ENCODE assay signal across 20 cellular contexts in genomic region chr11:2584434-2584811, GRCh38.
"Had no signal": no experiment of that assay in that cellular context is flagged by ENCODE, and none has a peak within 500 bp of the region (broad histone marks: within the 10 kb centered on the region; RNA-seq: fewer than 3 reads in every experiment).

No MANE protein-coding gene starts in this region.

- H3K9me3 ChIP-seq: SJCRH30 had no signal

- ATAC-seq: Panc1, SK-N-SH treated with all-trans-retinoic acid at 6 μM for 48 hours had no signal

- H3K4me3 ChIP-seq: SJCRH30 had no signal

- DNase-seq: Kasumi-1, MM.1S, NCI-H1092 treated with DMSO at 0.1 percent for 48 hours, NCI-H1436, NCI-H187, NCI-H2029, NCI-H2081 treated with DMSO at 0.1 percent for 48 hours, NCI-H2171, NCI-H226, NCI-H446, NCI-H510A, NCI-H524 treated with DMSO at 0.1 percent for 48 hours, NCI-H69, NCI-H774, SHP77, SJCRH30 had no signal

- H3K4me2 ChIP-seq: KMS-11 had no signal

- H3K27ac ChIP-seq: KMS-11, RWPE1, SJCRH30 had no signal

- H3K36me3 ChIP-seq: SJCRH30 had no signal

- H3K27me3 ChIP-seq: SJCRH30 had no signal
